ENCODE assay signal across 1 cellular context in the genomic region with DNA sequence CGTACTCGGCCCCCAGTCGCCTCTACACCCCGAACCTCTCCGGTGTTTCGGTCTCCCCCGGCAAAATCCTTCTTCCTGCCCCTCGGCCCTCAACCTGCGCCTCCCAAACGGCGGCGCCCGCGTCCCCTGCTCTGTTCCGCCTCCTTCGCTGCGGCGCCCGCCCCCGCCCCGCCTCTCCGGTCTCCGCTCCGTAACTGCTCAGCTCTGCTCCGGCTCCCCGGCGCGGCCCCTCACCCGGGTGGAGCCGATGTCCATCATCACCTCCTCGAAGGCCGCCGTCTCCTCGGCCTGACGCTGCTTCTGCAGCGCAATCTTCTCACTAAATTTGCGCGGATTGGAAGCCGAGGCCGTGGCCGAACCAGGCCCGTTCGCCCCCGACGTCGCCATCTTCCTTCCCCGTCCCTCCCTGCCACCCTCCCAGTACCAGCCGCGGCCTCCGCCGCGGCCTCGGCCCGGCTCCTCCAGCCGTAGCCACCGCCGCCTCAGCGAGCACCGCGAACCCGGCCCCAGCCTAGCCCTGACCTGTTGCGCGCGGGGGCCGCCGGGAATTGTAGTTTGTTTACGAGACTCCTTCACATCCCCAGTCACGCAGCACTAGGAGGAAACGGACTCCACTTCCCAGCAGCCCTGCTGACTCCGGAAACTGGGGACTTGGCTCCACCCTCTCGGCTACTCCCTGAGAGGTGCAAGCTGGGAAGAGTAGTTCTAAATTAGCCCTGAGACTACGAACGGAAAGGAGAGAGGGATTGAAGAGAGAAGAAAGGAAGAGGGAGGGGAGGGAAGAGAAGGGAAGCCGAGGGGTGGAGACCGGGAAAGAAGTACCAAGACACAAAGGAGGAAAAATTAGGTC.
TF ChIP-seq lines count a peak whose summit lies in the region.

A gene with protein sequence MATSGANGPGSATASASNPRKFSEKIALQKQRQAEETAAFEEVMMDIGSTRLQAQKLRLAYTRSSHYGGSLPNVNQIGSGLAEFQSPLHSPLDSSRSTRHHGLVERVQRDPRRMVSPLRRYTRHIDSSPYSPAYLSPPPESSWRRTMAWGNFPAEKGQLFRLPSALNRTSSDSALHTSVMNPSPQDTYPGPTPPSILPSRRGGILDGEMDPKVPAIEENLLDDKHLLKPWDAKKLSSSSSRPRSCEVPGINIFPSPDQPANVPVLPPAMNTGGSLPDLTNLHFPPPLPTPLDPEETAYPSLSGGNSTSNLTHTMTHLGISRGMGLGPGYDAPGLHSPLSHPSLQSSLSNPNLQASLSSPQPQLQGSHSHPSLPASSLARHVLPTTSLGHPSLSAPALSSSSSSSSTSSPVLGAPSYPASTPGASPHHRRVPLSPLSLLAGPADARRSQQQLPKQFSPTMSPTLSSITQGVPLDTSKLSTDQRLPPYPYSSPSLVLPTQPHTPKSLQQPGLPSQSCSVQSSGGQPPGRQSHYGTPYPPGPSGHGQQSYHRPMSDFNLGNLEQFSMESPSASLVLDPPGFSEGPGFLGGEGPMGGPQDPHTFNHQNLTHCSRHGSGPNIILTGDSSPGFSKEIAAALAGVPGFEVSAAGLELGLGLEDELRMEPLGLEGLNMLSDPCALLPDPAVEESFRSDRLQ (minus strand): TSS at position 502 of the 850 bp plus-strand sequence. CDS start 115 bp downstream, at position 387.

TF ChIP-seq in HepG2, 621 proteins besides CTCF, POLR2A, EP300 and RAD21 (continued from another document and continues in another):
- TF ChIP-seq HMGA1 (CRISPR knock-in tag; conservative IDR thresholded peaks at IDR 0.05) (no peak), NFKB2 (CRISPR knock-in tag; IDR thresholded peaks at IDR 0.05; ENCODE audit: borderline replicate concordance) (peak; percentile 81; the same call in 1 of the 2 replicates), CC2D1A (CRISPR knock-in tag; IDR thresholded peaks at IDR 0.05) (no peak), ISX (CRISPR knock-in tag; conservative IDR thresholded peaks at IDR 0.05) (peak; percentile 81; the same call in 1 of the 2 replicates), SMAD9 (CRISPR knock-in tag; IDR thresholded peaks at IDR 0.05) (no peak), RBM39 (IDR thresholded peaks at IDR 0.05; ENCODE audit: low read depth, low read length, poor library complexity, severe bottlenecking) (no peak), ZNF225 (CRISPR knock-in tag; IDR thresholded peaks at IDR 0.05) (no peak), THAP7 (CRISPR knock-in tag; IDR thresholded peaks at IDR 0.05) (no peak), KAT2B (IDR thresholded peaks at IDR 0.05; ENCODE audit: borderline replicate concordance, low read depth, low read length) (no peak), HDAC2 (CRISPR knock-in tag; IDR thresholded peaks at IDR 0.05) (no peak), ZNF563 (CRISPR knock-in tag; IDR thresholded peaks at IDR 0.05) (peak; percentile 93), WIZ (CRISPR knock-in tag; IDR thresholded peaks at IDR 0.05) (peak; percentile 47; the same call in 1 of the 2 replicates), PHF8 (CRISPR knock-in tag; IDR thresholded peaks at IDR 0.05) (peak; percentile 84), ZBTB33 (CRISPR knock-in tag; IDR thresholded peaks at IDR 0.05) (no peak), MTF1 (CRISPR knock-in tag; IDR thresholded peaks at IDR 0.05) (no peak), PAF1 (CRISPR knock-in tag; IDR thresholded peaks at IDR 0.05) (no peak), SMYD3 (CRISPR knock-in tag; IDR thresholded peaks at IDR 0.05) (0 out of 2 replicates have a peak, but pooled peaks have one; percentile 18), SP5 (CRISPR knock-in tag; IDR thresholded peaks at IDR 0.05; ENCODE audit: borderline replicate concordance, low read depth) (peak; percentile 42; the same call in 1 of the 2 replicates), MEF2D (CRISPR knock-in tag; IDR thresholded peaks at IDR 0.05) (no peak), PCBP2 (optimal IDR thresholded peaks at IDR 0.05; ENCODE audit: low read depth, low read length, poor library complexity, severe bottlenecking) (peak; percentile 35), ZBTB4 (CRISPR knock-in tag; IDR thresholded peaks at IDR 0.05; ENCODE audit: borderline replicate concordance) (no peak), FOXK1 (CRISPR knock-in tag; IDR thresholded peaks at IDR 0.05; ENCODE audit: borderline replicate concordance, low read depth) (peak; percentile 99), U2AF2 (IDR thresholded peaks at IDR 0.05; ENCODE audit: low read depth, low read length) (no peak), ZNF646 (CRISPR knock-in tag; IDR thresholded peaks at IDR 0.05) (no peak), PAX8 (CRISPR knock-in tag; IDR thresholded peaks at IDR 0.05; ENCODE audit: borderline replicate concordance) (0 out of 2 replicates have a peak, but pooled peaks have one; percentile 36), ATF1 (CRISPR knock-in tag; IDR thresholded peaks at IDR 0.05) (no peak), TAF1 (CRISPR knock-in tag; IDR thresholded peaks at IDR 0.05) (peak; percentile 73)
- TF ChIP-seq, protein P1, sequence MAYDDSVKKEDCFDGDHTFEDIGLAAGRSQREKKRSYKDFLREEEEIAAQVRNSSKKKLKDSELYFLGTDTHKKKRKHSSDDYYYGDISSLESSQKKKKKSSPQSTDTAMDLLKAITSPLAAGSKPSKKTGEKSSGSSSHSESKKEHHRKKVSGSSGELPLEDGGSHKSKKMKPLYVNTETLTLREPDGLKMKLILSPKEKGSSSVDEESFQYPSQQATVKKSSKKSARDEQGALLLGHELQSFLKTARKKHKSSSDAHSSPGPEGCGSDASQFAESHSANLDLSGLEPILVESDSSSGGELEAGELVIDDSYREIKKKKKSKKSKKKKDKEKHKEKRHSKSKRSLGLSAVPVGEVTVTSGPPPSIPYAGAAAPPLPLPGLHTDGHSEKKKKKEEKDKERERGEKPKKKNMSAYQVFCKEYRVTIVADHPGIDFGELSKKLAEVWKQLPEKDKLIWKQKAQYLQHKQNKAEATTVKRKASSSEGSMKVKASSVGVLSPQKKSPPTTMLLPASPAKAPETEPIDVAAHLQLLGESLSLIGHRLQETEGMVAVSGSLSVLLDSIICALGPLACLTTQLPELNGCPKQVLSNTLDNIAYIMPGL (CRISPR knock-in tag; IDR thresholded peaks at IDR 0.05; ENCODE audit: borderline replicate concordance in 1 of 2, low read depth in 1 of 2) = peak; percentile 77 to 90
- TF ChIP-seq, protein P2, sequence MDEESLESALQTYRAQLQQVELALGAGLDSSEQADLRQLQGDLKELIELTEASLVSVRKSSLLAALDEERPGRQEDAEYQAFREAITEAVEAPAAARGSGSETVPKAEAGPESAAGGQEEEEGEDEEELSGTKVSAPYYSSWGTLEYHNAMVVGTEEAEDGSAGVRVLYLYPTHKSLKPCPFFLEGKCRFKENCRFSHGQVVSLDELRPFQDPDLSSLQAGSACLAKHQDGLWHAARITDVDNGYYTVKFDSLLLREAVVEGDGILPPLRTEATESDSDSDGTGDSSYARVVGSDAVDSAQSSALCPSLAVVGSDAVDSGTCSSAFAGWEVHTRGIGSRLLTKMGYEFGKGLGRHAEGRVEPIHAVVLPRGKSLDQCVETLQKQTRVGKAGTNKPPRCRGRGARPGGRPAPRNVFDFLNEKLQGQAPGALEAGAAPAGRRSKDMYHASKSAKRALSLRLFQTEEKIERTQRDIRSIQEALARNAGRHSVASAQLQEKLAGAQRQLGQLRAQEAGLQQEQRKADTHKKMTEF (CRISPR knock-in tag; IDR thresholded peaks at IDR 0.05) = no peak; the same call in none of the 2 replicates
- TF ChIP-seq, protein P3, sequence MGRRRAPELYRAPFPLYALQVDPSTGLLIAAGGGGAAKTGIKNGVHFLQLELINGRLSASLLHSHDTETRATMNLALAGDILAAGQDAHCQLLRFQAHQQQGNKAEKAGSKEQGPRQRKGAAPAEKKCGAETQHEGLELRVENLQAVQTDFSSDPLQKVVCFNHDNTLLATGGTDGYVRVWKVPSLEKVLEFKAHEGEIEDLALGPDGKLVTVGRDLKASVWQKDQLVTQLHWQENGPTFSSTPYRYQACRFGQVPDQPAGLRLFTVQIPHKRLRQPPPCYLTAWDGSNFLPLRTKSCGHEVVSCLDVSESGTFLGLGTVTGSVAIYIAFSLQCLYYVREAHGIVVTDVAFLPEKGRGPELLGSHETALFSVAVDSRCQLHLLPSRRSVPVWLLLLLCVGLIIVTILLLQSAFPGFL (CRISPR knock-in tag; IDR thresholded peaks at IDR 0.05) = no peak
- TF ChIP-seq, protein P4, sequence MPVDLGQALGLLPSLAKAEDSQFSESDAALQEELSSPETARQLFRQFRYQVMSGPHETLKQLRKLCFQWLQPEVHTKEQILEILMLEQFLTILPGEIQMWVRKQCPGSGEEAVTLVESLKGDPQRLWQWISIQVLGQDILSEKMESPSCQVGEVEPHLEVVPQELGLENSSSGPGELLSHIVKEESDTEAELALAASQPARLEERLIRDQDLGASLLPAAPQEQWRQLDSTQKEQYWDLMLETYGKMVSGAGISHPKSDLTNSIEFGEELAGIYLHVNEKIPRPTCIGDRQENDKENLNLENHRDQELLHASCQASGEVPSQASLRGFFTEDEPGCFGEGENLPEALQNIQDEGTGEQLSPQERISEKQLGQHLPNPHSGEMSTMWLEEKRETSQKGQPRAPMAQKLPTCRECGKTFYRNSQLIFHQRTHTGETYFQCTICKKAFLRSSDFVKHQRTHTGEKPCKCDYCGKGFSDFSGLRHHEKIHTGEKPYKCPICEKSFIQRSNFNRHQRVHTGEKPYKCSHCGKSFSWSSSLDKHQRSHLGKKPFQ (CRISPR knock-in tag; IDR thresholded peaks at IDR 0.05; ENCODE audit: insufficient replicate concordance) = peak; percentile 55
